34 cellular contexts compared by ENCODE assay signal in genomic region chr10:56745490-56745889, GRCh38.
"Had no signal": no experiment of that assay in that cellular context is flagged by ENCODE, and none has a peak within 500 bp of the region (broad histone marks: within the 10 kb centered on the region; RNA-seq: fewer than 3 reads in every experiment).

No MANE protein-coding gene starts in this region.

- H3K27ac Mint-ChIP-seq: activated CD4-positive, alpha-beta memory T cell treated with anti-CD3 and anti-CD28 coated beads for 36 hours; activated CD4-positive, alpha-beta T cell treated with anti-CD3 and anti-CD28 coated beads for 36 hours; activated CD4-positive, alpha-beta T cell treated with anti-CD3 and anti-CD28 coated beads, Interleukin-2, amount 10 ng/mL, durations not matched to agents 7 days and 5 days; activated naive CD4-positive, alpha-beta T cell treated with anti-CD3 and anti-CD28 coated beads, Interleukin-2, amount 50 U/mL, for 72 hours; activated T-helper 1 cell treated with anti-CD3 and anti-CD28 coated beads, Interleukin-12 subunit alpha, Interleukin-12 subunit beta, Interleukin-2, Interleukin-4 antibody, amounts not matched to agents 30 ng/mL and 10 ng/mL and 1 ng/mL, durations not matched to agents 14 hours and 24 hours and 36 hours had no signal

- H3K36me3 Mint-ChIP-seq: activated CD4-positive, alpha-beta memory T cell treated with anti-CD3 and anti-CD28 coated beads for 36 hours; activated naive CD4-positive, alpha-beta T cell treated with anti-CD3 and anti-CD28 coated beads, Interleukin-2, amount 50 U/mL, for 72 hours had no signal

- H3K4me3 ChIP-seq: adrenal gland, body of pancreas, SK-N-MC had no signal

- ATAC-seq: activated CD4-positive, alpha-beta T cell treated with anti-CD3 and anti-CD28 coated beads for 36 hours; activated CD4-positive, CD25-positive, alpha-beta regulatory T cell treated with anti-CD3 and anti-CD28 coated beads, Interleukin-2, amount 50 U/mL, for 24 hours; activated naive CD4-positive, alpha-beta T cell treated with anti-CD3 and anti-CD28 coated beads, Interleukin-2, amount 50 U/mL, for 72 hours; activated T-cell treated with anti-CD3 and anti-CD28 coated beads, Interleukin-2, amount 50 U/mL, for 4 hours; body of pancreas had no signal

- H3K27me3 Mint-ChIP-seq: activated CD4-positive, alpha-beta memory T cell treated with anti-CD3 and anti-CD28 coated beads for 36 hours; activated CD4-positive, alpha-beta T cell treated with anti-CD3 and anti-CD28 coated beads for 36 hours; activated CD4-positive, alpha-beta T cell treated with anti-CD3 and anti-CD28 coated beads, Interleukin-2, amount 10 ng/mL, durations not matched to agents 7 days and 5 days had no signal

- H3K4me3 Mint-ChIP-seq: activated CD4-positive, alpha-beta memory T cell treated with anti-CD3 and anti-CD28 coated beads for 36 hours; activated CD4-positive, alpha-beta T cell treated with anti-CD3 and anti-CD28 coated beads for 36 hours; activated CD4-positive, alpha-beta T cell treated with anti-CD3 and anti-CD28 coated beads, Interleukin-2, amount 10 ng/mL, durations not matched to agents 7 days and 5 days; activated naive CD4-positive, alpha-beta T cell treated with anti-CD3 and anti-CD28 coated beads for 36 hours; activated T-cell treated with anti-CD3 and anti-CD28 coated beads, Interleukin-2, amount 50 U/mL, for 4 hours; activated T-helper 1 cell treated with anti-CD3 and anti-CD28 coated beads, Interleukin-12 subunit alpha, Interleukin-12 subunit beta, Interleukin-2, Interleukin-4 antibody, amounts not matched to agents 30 ng/mL and 10 ng/mL and 1 ng/mL, durations not matched to agents 14 hours and 24 hours and 36 hours had no signal

- H3K9me3 ChIP-seq: adrenal gland, body of pancreas had no signal

- DNase-seq: activated CD4-positive, alpha-beta memory T cell treated with anti-CD3 and anti-CD28 coated beads for 36 hours; activated CD4-positive, alpha-beta T cell treated with anti-CD3 and anti-CD28 coated beads for 36 hours; activated CD4-positive, alpha-beta T cell treated with anti-CD3 and anti-CD28 coated beads, Interleukin-2, amount 10 ng/mL, durations not matched to agents 7 days and 5 days; activated CD8-positive, alpha-beta memory T cell treated with anti-CD3 and anti-CD28 coated beads, Interleukin-2, amount 50 U/mL, for 4 hours; activated gamma-delta T cell treated with Interleukin-2 at 50 U/mL for 16 hours; activated naive CD4-positive, alpha-beta T cell treated with anti-CD3 and anti-CD28 coated beads for 36 hours; activated T-cell treated with anti-CD3 and anti-CD28 coated beads for 4 hours; activated T-cell treated with anti-CD3 and anti-CD28 coated beads, Interleukin-2, amount 50 U/mL, for 4 hours; adrenal gland; body of pancreas; central memory CD4-positive, alpha-beta T cell; Kasumi-1; KG1; MM.1S; MV-4-11; NCI-H1092 treated with DMSO at 0.1 percent for 48 hours; NCI-H1417; NCI-H146; NCI-H187; NCI-H2029 treated with DMSO at 0.1 percent for 48 hours; NCI-H2107; NCI-H2171; NCI-H510A; NCI-H526; NCI-H748 treated with DMSO at 0.1 percent for 48 hours; NK-92 treated with Interleukin-12 subunit alpha and Interleukin-12 subunit beta, amount 100 ng/mL, for 24 hours; OCI-M1; Right ventricle myocardium superior; T1000 had no signal

- H3K36me3 ChIP-seq: adrenal gland had no signal

- H3K4me1 ChIP-seq: adrenal gland, body of pancreas had no signal

- FAIRE-seq: astrocyte had no signal

- H3K27me3 ChIP-seq: adrenal gland, body of pancreas had no signal

- H3K27ac ChIP-seq: adrenal gland, body of pancreas, SK-N-MC had no signal

- H3K4me1 Mint-ChIP-seq: activated CD4-positive, alpha-beta T cell treated with anti-CD3 and anti-CD28 coated beads for 36 hours; activated CD4-positive, alpha-beta T cell treated with anti-CD3 and anti-CD28 coated beads, Interleukin-2, amount 10 ng/mL, durations not matched to agents 7 days and 5 days had no signal
